In the genomic region with DNA sequence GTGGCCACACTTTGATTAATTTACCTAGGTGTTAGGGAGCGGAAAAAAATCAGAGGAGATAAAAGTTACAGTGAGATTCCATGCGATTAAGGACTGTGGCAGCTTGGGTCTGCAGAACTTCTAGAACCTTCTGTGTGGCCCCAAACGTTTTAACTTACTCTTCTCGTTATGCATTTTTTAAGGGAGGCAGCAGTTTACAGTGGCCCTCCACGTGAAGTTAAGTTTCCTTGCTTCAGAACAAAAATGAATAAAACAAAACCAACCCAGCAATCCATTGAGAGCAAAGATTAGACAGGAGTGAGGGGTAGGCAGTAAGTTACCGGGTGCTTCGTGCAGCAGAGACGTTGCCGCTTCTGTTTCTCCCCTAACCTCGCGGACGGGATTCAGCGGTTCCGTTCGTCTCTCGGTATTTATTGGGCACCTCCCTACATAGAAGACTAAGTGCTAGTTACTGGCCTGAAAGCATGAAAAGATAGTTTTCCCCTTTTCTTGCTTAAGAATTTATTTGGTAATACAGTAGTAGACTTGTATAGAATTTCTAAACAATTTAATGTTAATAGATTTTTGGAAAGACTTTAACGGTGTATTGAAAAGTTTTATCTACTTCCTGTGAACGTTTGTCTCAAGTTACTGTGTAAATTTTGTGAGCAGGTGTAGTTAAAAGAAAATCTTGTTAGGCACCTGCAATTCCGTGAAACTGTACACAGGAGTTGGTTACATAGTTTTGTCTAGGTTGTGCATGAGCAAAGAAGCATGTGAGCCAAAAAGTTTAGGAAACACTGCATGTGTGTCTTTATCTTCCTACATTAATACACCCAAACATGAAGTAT, we compare ENCODE assay signal across 8 cellular contexts. TPM values are rescaled to one million over a fixed set of nuclear protein-coding genes. Genes with fewer than 3 reads are reported as not detected.
A peak's percentile ranks its signal among the peaks of the same experiment; 100 is the strongest.
DNase-seq lines count a peak whose midpoint lies in the region; ATAC-seq and TF ChIP-seq lines count a peak whose summit lies in the region.

No MANE protein-coding gene starts in this region.

- peak overlapping the region; percentile 93 for H2AFZ ChIP-seq in IMR-90 (replicated peaks; ENCODE audit: low read length, poor library complexity)

- H4K5ac ChIP-seq in IMR-90 (ENCODE audit: low read depth, low read length), result peak overlapping the region; percentile 92

- H3K4me3 ChIP-seq in DOHH2 (ENCODE audit: low read length) (peak overlapping the region; percentile 82), IMR-90 (ENCODE audit: insufficient read depth, low read depth, low read length) (peak overlapping the region; percentile 97), right lobe of liver (peak overlapping the region; percentile 65 to 78 (median 73))

- H3F3A ChIP-seq in DOHH2 (ENCODE audit: control insufficient read depth, insufficient read depth), result peaks cover 12% of the 10 kb centered on the region

- peak overlapping the region; percentile 95 for H3K18ac ChIP-seq in IMR-90 (ENCODE audit: low read depth, low read length)

- H3K36me3 ChIP-seq in DOHH2 (ENCODE audit: control insufficient read depth, low read length) (peaks cover 44% of the 10 kb centered on the region), IMR-90 (ENCODE audit: control insufficient read depth, insufficient read depth, low read length) (peaks cover 15% of the 10 kb centered on the region), right lobe of liver (no peaks in the 10 kb centered on the region)

- intact Hi-C loops in IMR-90 (cut with micrococcal nuclease) (loop anchor here (2.0 to 5.0 kb wide), 4 partner anchors 126 to 271 kb away; partner anchors contain the start of genes BEND6, KIAA1586 and PRIM2), right lobe of liver (cut with DNase I) (no loop called here), posterior vena cava (cut with DNase I) (loop anchor here in 1 of 2 donors (10.0 kb wide), 1 partner anchor 142 kb away; the partner anchor contains the start of gene PRIM2)

- peak overlapping the region; percentile 95 for H2AK9ac ChIP-seq in IMR-90 (replicated peaks; ENCODE audit: low read depth, low read length, poor library complexity)

- H3K4me2 ChIP-seq in DOHH2 (ENCODE audit: low read length) (peak overlapping the region; percentile 84), IMR-90 (ENCODE audit: low read depth, low read length) (peak overlapping the region; percentile 95)

- peak; percentile 24 for DNase-seq in IMR-90
- peak; percentile 39 for DNase-seq in SW480 (ENCODE audit: low spot score)
- no peak for DNase-seq in chondrocyte (ENCODE audit: low spot score)
- DNase-seq in right lobe of liver, result peak in 1 of 3 donors; percentile 33
- DNase-seq in posterior vena cava (ENCODE audit: low spot score), result no peak
- no peak for DNase-seq in 8988T

- peak overlapping the region; percentile 52; the same call in 2 of the 3 replicates for H2BK15ac ChIP-seq in IMR-90 (ENCODE audit: low read depth, low read length)

- peak overlapping the region; percentile 86 for H3K4ac ChIP-seq in IMR-90 (ENCODE audit: low read depth, low read length)

- H4K20me1 ChIP-seq in DOHH2 (ENCODE audit: control insufficient read depth, insufficient read depth, low read depth, low read length) (no peaks in the 10 kb centered on the region), IMR-90 (ENCODE audit: insufficient read depth, low read length) (peaks cover 24% of the 10 kb centered on the region)

- H3K23ac ChIP-seq in IMR-90 (ENCODE audit: low read depth, low read length), result peak overlapping the region; percentile 98

- H2AK5ac ChIP-seq in IMR-90 (ENCODE audit: low read depth, low read length), result peak overlapping the region; percentile 92

- TF ChIP-seq RAD21 in IMR-90 (IDR thresholded peaks at IDR 0.05; ENCODE audit: low read length), result no peak

- peaks cover 58% of the 10 kb centered on the region for H3K79me2 ChIP-seq in DOHH2 (ENCODE audit: control insufficient read depth, low read length)

- WGBS in IMR-90 (ENCODE audit: extremely low coverage in 2 of 2, insufficient read length in 1 of 2), 2 experiments, result 0% methylated on average over 2 of the region's 19 CpGs; no CpG with 5 or more reads in 1 of the 2 experiments
- WGBS in right lobe of liver (ENCODE audit: insufficient coverage, low coverage, low lambda C conversion rate, missing lambda C conversion rate), result 3% methylated on average over 19 of the region's 19 CpGs

- H3K9me3 ChIP-seq in DOHH2 (ENCODE audit: control insufficient read depth, insufficient read depth, low read length), result no peaks in the 10 kb centered on the region
- no peaks in the 10 kb centered on the region for H3K9me3 ChIP-seq in IMR-90 (ENCODE audit: control insufficient read depth, insufficient read depth, low read length)
- no peaks in the 10 kb centered on the region for H3K9me3 ChIP-seq in right lobe of liver

- in situ Hi-C loops in IMR-90 (cut with MboI; ENCODE audit: low sequenced_read_pairs), result no loop called here

- H3K9me3 Mint-ChIP-seq in chondrocyte (ENCODE audit: low read depth), result no peaks in the 10 kb centered on the region
- no peaks in the 10 kb centered on the region for H3K9me3 Mint-ChIP-seq in stimulated activated memory B cell treated with anti-CD40 and anti-IgM and Interleukin-4, amounts not matched to agents 10 μg/mL and 1 μg/mL and 100 μg/mL, for 72 hours

- no peak for TF ChIP-seq CTCF in DOHH2 (IDR thresholded peaks at IDR 0.05; ENCODE audit: low read depth, low read length, poor library complexity, severe bottlenecking)
- no peak for TF ChIP-seq CTCF in IMR-90 (conservative IDR thresholded peaks at IDR 0.05; ENCODE audit: low read depth, low read length)
- no peak for TF ChIP-seq CTCF in chondrocyte (IDR thresholded peaks at IDR 0.05)
- no peak for TF ChIP-seq CTCF in right lobe of liver (IDR thresholded peaks at IDR 0.05)

- H3K27me3 Mint-ChIP-seq in chondrocyte (ENCODE audit: low read depth), result no peaks in the 10 kb centered on the region
- no peaks in the 10 kb centered on the region for H3K27me3 Mint-ChIP-seq in stimulated activated memory B cell treated with anti-CD40 and anti-IgM and Interleukin-4, amounts not matched to agents 10 μg/mL and 1 μg/mL and 100 μg/mL, for 72 hours

- POLR2A ChIA-PET in IMR-90 (lab: Charles Lee; ENCODE audit: unreplicated experiment), result no interaction called here

- H3K4me1 Mint-ChIP-seq in chondrocyte (ENCODE audit: low read depth), result peaks cover 54% of the 10 kb centered on the region
- H3K4me1 Mint-ChIP-seq in stimulated activated memory B cell treated with anti-CD40 and anti-IgM and Interleukin-4, amounts not matched to agents 10 μg/mL and 1 μg/mL and 100 μg/mL, for 72 hours, result peaks cover 40% of the 10 kb centered on the region

- H3K9me2 ChIP-seq in DOHH2 (replicated peaks; ENCODE audit: control insufficient read depth, low read length), result no peaks in the 10 kb centered on the region

- CTCF ChIA-PET in IMR-90 (lab: Yijun Ruan, JAX), result no interaction called here

- H3K27ac ChIP-seq in DOHH2 (ENCODE audit: low read depth, low read length) (peak overlapping the region; percentile 74), IMR-90 (ENCODE audit: insufficient read depth, low read length) (peak overlapping the region; percentile 98), right lobe of liver (peak overlapping the region; percentile 86 to 94 (median 91))

- dilution Hi-C loops in IMR-90 (cut with HindIII; ENCODE audit: low sequenced_read_pairs, unreplicated experiment), result no loop called here

- H3K36me3 Mint-ChIP-seq in chondrocyte (ENCODE audit: low read depth), result peaks cover 4% of the 10 kb centered on the region
- H3K36me3 Mint-ChIP-seq in stimulated activated memory B cell treated with anti-CD40 and anti-IgM and Interleukin-4, amounts not matched to agents 10 μg/mL and 1 μg/mL and 100 μg/mL, for 72 hours, result peaks cover 5% of the 10 kb centered on the region

- peak overlapping the region; percentile 50 for H2BK20ac ChIP-seq in IMR-90 (ENCODE audit: low read depth, low read length)

- peak overlapping the region; percentile 97 for H3K9ac ChIP-seq in IMR-90 (ENCODE audit: low read depth, low read length)

- peaks cover 0 to 33% of the 10 kb centered on the region in 2 experiments; a peak in 3 of 4 replicates for H3K79me1 ChIP-seq in IMR-90 (ENCODE audit: low read depth in 1 of 2, low read length in 2 of 2)

- no peak for TF ChIP-seq POLR2A in IMR-90 (IDR thresholded peaks at IDR 0.05; ENCODE audit: low read depth, low read length)
- TF ChIP-seq POLR2A in right lobe of liver (IDR thresholded peaks at IDR 0.05), result no peak

- peak overlapping the region; percentile 96 for H3K27ac Mint-ChIP-seq in chondrocyte (ENCODE audit: unreplicated experiment)
- H3K27ac Mint-ChIP-seq in stimulated activated memory B cell treated with anti-CD40 and anti-IgM and Interleukin-4, amounts not matched to agents 10 μg/mL and 1 μg/mL and 100 μg/mL, for 72 hours, result peak overlapping the region; percentile 96

- H3K9me1 ChIP-seq in IMR-90 (ENCODE audit: insufficient read depth, low read length), result peaks cover 9% of the 10 kb centered on the region

- H3K27me3 ChIP-seq in DOHH2 (ENCODE audit: control insufficient read depth, low read length) (no peaks in the 10 kb centered on the region), IMR-90 (ENCODE audit: control insufficient read depth, insufficient read depth, low read length) (no peaks in the 10 kb centered on the region), right lobe of liver (no peaks in the 10 kb centered on the region)

- peak overlapping the region; percentile 94 for H2BK5ac ChIP-seq in IMR-90 (ENCODE audit: low read depth, low read length, poor library complexity, severe bottlenecking)

- H2BK120ac ChIP-seq in IMR-90 (ENCODE audit: low read depth, low read length), result peak overlapping the region; percentile 87

- BruUV-seq in IMR-90 (replicated peaks; lab: Mats Ljungman, UMichigan), result TSS peak; percentile 28

- H3K4me1 ChIP-seq in DOHH2 (ENCODE audit: control insufficient read depth, low read length) (peaks cover 24% of the 10 kb centered on the region), IMR-90 (ENCODE audit: control insufficient read depth, insufficient read depth, low read length) (peaks cover 12% of the 10 kb centered on the region), right lobe of liver (peaks cover 0 to 8% (median 2%) of the 10 kb centered on the region in 4 donors)

- H4K8ac ChIP-seq in IMR-90 (ENCODE audit: low read depth in 2 of 2, low read length in 2 of 2), result peak overlapping the region; percentile 6 to 91

- H3K4me3 Mint-ChIP-seq in chondrocyte (ENCODE audit: unreplicated experiment), result peak overlapping the region; percentile 92
- H3K4me3 Mint-ChIP-seq in stimulated activated memory B cell treated with anti-CD40 and anti-IgM and Interleukin-4, amounts not matched to agents 10 μg/mL and 1 μg/mL and 100 μg/mL, for 72 hours, result peak overlapping the region; percentile 89

- ATAC-seq in IMR-90 (ENCODE audit: low read depth), result no peak
- ATAC-seq in right lobe of liver, result peak; percentile 8 to 36 (median 23)
- no peak for ATAC-seq in stimulated activated memory B cell treated with anti-CD40 and anti-IgM and Interleukin-4, amounts not matched to agents 10 μg/mL and 1 μg/mL and 100 μg/mL, for 72 hours

- peak overlapping the region; percentile 96 for H3K14ac ChIP-seq in IMR-90 (replicated peaks; ENCODE audit: low read depth, low read length)

- H4K91ac ChIP-seq in IMR-90 (ENCODE audit: insufficient read depth, low read depth, low read length), result peak overlapping the region; percentile 81

- H3K56ac ChIP-seq in IMR-90 (ENCODE audit: extremely low read depth, insufficient read depth, low read length), result peak overlapping the region; percentile 96

RNA-seq across cellular contexts. Expression of gene BAG2, which starts 1.1 kb away (rescaled TPM):
- total RNA-seq in IMR-90 (2012; rRNA removed), result 10.0 and 19.2 TPM in 2 replicates
- polyA plus RNA-seq in IMR-90 (2012; rRNA removed), result 6.7 and 8.1 TPM in 2 replicates
- polyA plus RNA-seq in IMR-90 (2012; cell fraction: cytosol; rRNA removed), result 2.7 and 3.0 TPM in 2 replicates
- 1.2 and 4.9 TPM in 2 replicates for polyA plus RNA-seq in IMR-90 (2012; cell fraction: nucleus; rRNA removed; ENCODE audit: low replicate concordance)
- 12.1 to 13.7 TPM (median 12.1 TPM) in 3 replicates for total RNA-seq in chondrocyte
- 1 to 10 TPM; 2.8 to 6.2 (median 4.3) TPM for total RNA-seq in right lobe of liver
- total RNA-seq in posterior vena cava, result 10 to 100 TPM; 32.6 to 45.8 TPM

RNA-seq across cellular contexts. Expression of gene RAB23, which starts 48.8 kb away (rescaled TPM):
- total RNA-seq in IMR-90 (2012; rRNA removed) (13.3 and 28.9 TPM in 2 replicates), chondrocyte (69.7 to 79.4 TPM (median 78.4 TPM) in 3 replicates), right lobe of liver (1 to 10 TPM; 2.0 to 3.1 (median 2.5) TPM), posterior vena cava (10 to 100 TPM; 46.6 to 73.9 TPM)
- polyA plus RNA-seq in IMR-90 (2012; rRNA removed), result 7.8 and 10.8 TPM in 2 replicates
- polyA plus RNA-seq in IMR-90 (2012; cell fraction: cytosol; rRNA removed), result 1.8 and 2.0 TPM in 2 replicates
- 0.72 and 6.9 TPM in 2 replicates for polyA plus RNA-seq in IMR-90 (2012; cell fraction: nucleus; rRNA removed; ENCODE audit: low replicate concordance)

Comparison
In these comparisons a context has a peak if more than half of its experiments do, and no peak if none do; other contexts are left out.
1. ATAC-seq: peak in right lobe of liver (4 of 4); none in IMR-90 (single experiment) and stimulated activated memory B cell treated with anti-CD40 and anti-IgM and Interleukin-4, amounts not matched to agents 10 μg/mL and 1 μg/mL and 100 μg/mL, for 72 hours (single experiment).
2. DNase-seq: peak in IMR-90 (single experiment) and SW480 (single experiment); none in chondrocyte (single experiment), posterior vena cava (single experiment) and 8988T (single experiment).
3. Peak in every context shown above with its lines, with median percentiles within 50 percentile points of each other: H3K27ac ChIP-seq and H3K4me3 ChIP-seq.